ENCODE assay signal across 9 cellular contexts in genomic region chr4:165301833-165302232, GRCh38. TPM values are rescaled to one million over a fixed set of nuclear protein-coding genes. Genes with fewer than 3 reads are reported as not detected.
DNase-seq lines count a peak whose midpoint lies in the region; ATAC-seq and FAIRE-seq lines count a peak whose summit lies in the region.
"Had no signal": no experiment of that assay in that cellular context is flagged by ENCODE, and none has a peak within 500 bp of the region (broad histone marks: within the 10 kb centered on the region; RNA-seq: fewer than 3 reads in every experiment).

No MANE protein-coding gene starts in this region.

- peak; percentile 19 for DNase-seq in ACHN
- DNase-seq in activated CD4-positive, alpha-beta memory T cell treated with anti-CD3 and anti-CD28 coated beads, Interleukin-2, amount 10 ng/mL, durations not matched to agents 7 days and 5 days: no peak
- no peak for DNase-seq in memory B cell (ENCODE audit: low spot score in 2 of 2)
- no peak for DNase-seq in HTR-8/SVneo (ENCODE audit: insufficient read length, low spot score)
- no peak for DNase-seq in NCI-H1436 treated with DMSO at 0.1 percent for 48 hours (lab: John Stamatoyannopoulos, UW)
- DNase-seq in stimulated activated CD4-positive, alpha-beta T cell treated with anti-CD3 and anti-CD28 coated beads, Interleukin-4, amount 100 ng/mL, for 4 hours: no peak

- FAIRE-seq in HTR-8/SVneo (lab: Jason Lieb, UNC): no peak
- FAIRE-seq: endometrium had no signal

- in situ Hi-C loops in ACHN (cut with HindIII; ENCODE audit: low pct_ligation_motif_present, low pct_unique_long_range_greater_than_20kb, low sequenced_read_pairs): no loop called here

- ATAC-seq in GM18861 (IDR thresholded peaks at IDR 0.05; ENCODE audit: unreplicated experiment) (peak; percentile 69), HG03066 (IDR thresholded peaks at IDR 0.05; ENCODE audit: low read depth, unreplicated experiment) (peak; percentile 84), memory B cell (ENCODE audit: low read depth) (peak; percentile 21)

- CTCF ChIA-PET in activated CD4-positive, alpha-beta memory T cell treated with anti-CD3 and anti-CD28 coated beads, Interleukin-2, amount 10 ng/mL, durations not matched to agents 7 days and 5 days (lab: Charles Lee): interaction anchor here (1.1 kb wide), 1 partner anchor 18 kb away, joined by 3 read pairs; no protein-coding TSS in a partner anchor

- H3K36me3 Mint-ChIP-seq in activated CD4-positive, alpha-beta memory T cell treated with anti-CD3 and anti-CD28 coated beads, Interleukin-2, amount 10 ng/mL, durations not matched to agents 7 days and 5 days (ENCODE audit: low read depth): peaks cover 37% of the 10 kb centered on the region
- peaks cover 25% of the 10 kb centered on the region for H3K36me3 Mint-ChIP-seq in memory B cell

- H3K4me3 Mint-ChIP-seq in activated CD4-positive, alpha-beta memory T cell treated with anti-CD3 and anti-CD28 coated beads, Interleukin-2, amount 10 ng/mL, durations not matched to agents 7 days and 5 days: peak overlapping the region; percentile 67
- peak overlapping the region; percentile 73 for H3K4me3 Mint-ChIP-seq in memory B cell

- H3K4me1 Mint-ChIP-seq in activated CD4-positive, alpha-beta memory T cell treated with anti-CD3 and anti-CD28 coated beads, Interleukin-2, amount 10 ng/mL, durations not matched to agents 7 days and 5 days: peaks cover 17% of the 10 kb centered on the region
- H3K4me1 Mint-ChIP-seq in memory B cell: peaks cover 6% of the 10 kb centered on the region

- H3K27me3 Mint-ChIP-seq in activated CD4-positive, alpha-beta memory T cell treated with anti-CD3 and anti-CD28 coated beads, Interleukin-2, amount 10 ng/mL, durations not matched to agents 7 days and 5 days: no peaks in the 10 kb centered on the region
- H3K27me3 Mint-ChIP-seq in memory B cell: no peaks in the 10 kb centered on the region

- no peaks in the 10 kb centered on the region for H3K9me3 Mint-ChIP-seq in activated CD4-positive, alpha-beta memory T cell treated with anti-CD3 and anti-CD28 coated beads, Interleukin-2, amount 10 ng/mL, durations not matched to agents 7 days and 5 days
- H3K9me3 Mint-ChIP-seq in memory B cell: no peaks in the 10 kb centered on the region

- peak overlapping the region; percentile 18 for H3K27ac Mint-ChIP-seq in activated CD4-positive, alpha-beta memory T cell treated with anti-CD3 and anti-CD28 coated beads, Interleukin-2, amount 10 ng/mL, durations not matched to agents 7 days and 5 days
- H3K27ac Mint-ChIP-seq in memory B cell: peak overlapping the region; percentile 11

- POLR2A ChIA-PET in activated CD4-positive, alpha-beta memory T cell treated with anti-CD3 and anti-CD28 coated beads, Interleukin-2, amount 10 ng/mL, durations not matched to agents 7 days and 5 days (lab: Charles Lee): no interaction called here

RNA-seq across cellular contexts. Expression of gene MSMO1, which starts 25.6 kb away (rescaled TPM):
- 100 to 1,000 TPM in 1 of 2 experiments, 10 to 100 TPM in 1; 95.1 to 101 TPM for total RNA-seq in activated CD4-positive, alpha-beta memory T cell treated with anti-CD3 and anti-CD28 coated beads, Interleukin-2, amount 10 ng/mL, durations not matched to agents 7 days and 5 days

Comparison
In these comparisons a context has a peak if more than half of its experiments do, and no peak if none do; other contexts are left out.
1. ATAC-seq: peak in every context shown above with its lines; median percentile 84 in HG03066; 69 in GM18861; 21 in memory B cell.